In the genomic region with DNA sequence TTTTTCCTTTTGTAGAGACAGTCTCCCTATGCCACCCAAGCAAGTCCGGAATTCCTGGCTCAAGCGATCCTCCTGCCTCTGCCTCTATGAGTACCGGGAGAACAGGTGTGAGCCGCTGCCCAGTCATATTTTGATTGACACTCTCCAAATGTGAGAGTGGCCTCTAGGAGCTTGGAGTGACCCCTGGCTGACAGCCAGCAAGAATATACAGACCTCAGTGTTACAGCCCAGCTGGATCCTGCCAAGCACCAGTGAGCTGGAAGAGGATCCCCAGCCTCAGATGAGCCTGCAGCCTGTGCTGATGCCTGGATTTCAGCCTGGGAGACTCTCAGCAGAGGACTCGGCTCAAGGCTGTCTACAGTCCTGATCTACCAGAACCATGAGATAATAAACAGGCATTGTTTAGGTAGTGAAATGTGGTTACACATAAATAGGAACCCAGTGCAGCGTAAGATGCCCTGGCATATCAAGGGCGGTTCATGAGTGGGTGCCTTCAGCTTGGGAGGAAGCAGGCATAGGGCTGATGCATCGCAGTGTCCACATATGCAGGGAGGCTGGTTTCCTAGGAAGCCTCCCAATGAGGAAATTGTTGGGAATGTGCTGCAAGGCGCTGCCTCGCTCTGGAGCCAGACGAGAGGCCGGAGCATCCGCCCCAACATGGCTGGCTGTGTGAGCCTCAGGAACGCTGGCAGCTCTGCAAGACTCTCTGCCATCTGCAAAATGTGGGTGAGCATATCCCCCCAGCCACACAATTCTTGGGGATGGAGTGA, we compare ENCODE assay signal across 18 cellular contexts.
"Had no signal": no experiment of that assay in that cellular context is flagged by ENCODE, and none has a peak within 500 bp of the region (broad histone marks: within the 10 kb centered on the region; RNA-seq: fewer than 3 reads in every experiment).

No MANE protein-coding gene starts in this region.

- H3K4me3 Mint-ChIP-seq: neural crest cell; stimulated activated naive B cell treated with anti-CD40 and anti-IgM and Interleukin-4, amounts not matched to agents 10 μg/mL and 1 μg/mL and 100 μg/mL, for 72 hours had no signal

- H3K36me3 Mint-ChIP-seq: stimulated activated naive B cell treated with anti-CD40 and anti-IgM and Interleukin-4, amounts not matched to agents 10 μg/mL and 1 μg/mL and 100 μg/mL, for 72 hours had no signal

- H3K4me3 ChIP-seq: coronary artery, esophagus squamous epithelium, ovary, skin epidermis had no signal

- DNase-seq: activated CD4-positive, CD25-positive, alpha-beta regulatory T cell treated with anti-CD3 and anti-CD28 coated beads, Interleukin-2, amount 50 U/mL, for 72 hours; activated naive CD4-positive, alpha-beta T cell treated with anti-CD3 and anti-CD28 coated beads, Interleukin-2, amount 50 U/mL, for 16 hours; amniotic stem cell; caudate nucleus; esophagus squamous epithelium; foreskin fibroblast; glutamatergic neuron; hypothalamus; ovary; retina; stimulated activated CD4-positive, alpha-beta T cell treated with anti-CD3 and anti-CD28 coated beads, Interleukin-15, amount 100 ng/mL, for 24 hours; stimulated activated CD4-positive, alpha-beta T cell treated with anti-CD3 and anti-CD28 coated beads, Interleukin-4, amount 100 ng/mL, for 1 hour; stimulated activated naive B cell treated with anti-CD40 and anti-IgM and Interleukin-4, amounts not matched to agents 10 μg/mL and 1 μg/mL and 100 μg/mL, for 72 hours; trophoblast cell had no signal

- H3K27ac Mint-ChIP-seq: activated T-helper 2 cell treated with anti-CD3 and anti-CD28 coated beads, Interferon-gamma antibody, Interleukin-2, Interleukin-4, amounts not matched to agents 10 μg/mL and 5 μg/mL and 100 μg/mL, durations not matched to agents 14 hours and 24 hours and 36 hours; stimulated activated naive B cell treated with anti-CD40 and anti-IgM and Interleukin-4, amounts not matched to agents 10 μg/mL and 1 μg/mL and 100 μg/mL, for 72 hours had no signal

- H3K9me3 Mint-ChIP-seq: activated T-helper 2 cell treated with anti-CD3 and anti-CD28 coated beads, Interferon-gamma antibody, Interleukin-2, Interleukin-4, amounts not matched to agents 10 μg/mL and 5 μg/mL and 100 μg/mL, durations not matched to agents 14 hours and 24 hours and 36 hours; neural crest cell; stimulated activated naive B cell treated with anti-CD40 and anti-IgM and Interleukin-4, amounts not matched to agents 10 μg/mL and 1 μg/mL and 100 μg/mL, for 72 hours had no signal

- ATAC-seq: stimulated activated naive B cell treated with anti-CD40 and anti-IgM and Interleukin-4, amounts not matched to agents 10 μg/mL and 1 μg/mL and 100 μg/mL, for 72 hours had no signal
